10 cellular contexts compared by ENCODE assay signal in the genomic region with DNA sequence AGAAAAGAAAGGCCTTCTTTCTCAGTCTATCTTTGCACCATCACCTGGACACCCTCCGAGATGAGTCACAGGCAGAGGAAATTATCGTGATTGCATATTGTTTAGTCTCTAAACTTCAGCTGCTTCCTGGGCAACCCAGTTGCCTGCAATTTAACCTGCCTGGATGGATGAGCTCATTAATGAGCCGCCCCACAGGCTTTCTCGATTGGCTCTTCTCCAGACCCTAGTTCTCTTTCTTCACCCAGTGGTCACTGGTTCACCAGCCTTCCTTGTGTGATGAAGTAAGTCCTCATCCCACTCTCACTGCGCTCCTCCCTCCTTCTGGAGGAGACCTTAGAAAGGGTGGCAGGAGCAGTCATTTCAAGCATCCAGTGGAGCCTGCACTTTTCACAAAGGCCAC.
DNase-seq lines count a peak whose midpoint lies in the region; ATAC-seq, FAIRE-seq and TF ChIP-seq lines count a peak whose summit lies in the region.
"Had no signal": no experiment of that assay in that cellular context is flagged by ENCODE, and none has a peak within 500 bp of the region (broad histone marks: within the 10 kb centered on the region; RNA-seq: fewer than 3 reads in every experiment).

No MANE protein-coding gene starts in this region.

- H3K4me1 ChIP-seq in astrocyte (ENCODE audit: insufficient read depth, low read length) = peaks cover 33% of the 10 kb centered on the region

- peak; percentile 92 for FAIRE-seq in astrocyte (lab: Jason Lieb, UNC)

- no peak overlapping the region for H2AFZ ChIP-seq in astrocyte (ENCODE audit: low read depth, low read length)

- H3K4me3 Mint-ChIP-seq in astrocyte (ENCODE audit: unreplicated experiment) = peak overlapping the region; percentile 60
- H3K4me3 Mint-ChIP-seq in endothelial cell (ENCODE audit: unreplicated experiment) = no peak overlapping the region

- H3K9me3 ChIP-seq in astrocyte (ENCODE audit: insufficient read depth, low read depth, low read length) = peaks cover 7% of the 10 kb centered on the region

- no peaks in the 10 kb centered on the region for H3K36me3 ChIP-seq in astrocyte (ENCODE audit: insufficient read depth, low read length)
- H3K36me3 ChIP-seq in kidney epithelial cell (ENCODE audit: control insufficient read depth, insufficient read depth, low read length) = no peaks in the 10 kb centered on the region

- peak; percentile 90 for DNase-seq in AG20443 (ENCODE audit: low spot score)
- peak; percentile 95 for DNase-seq in M059J (ENCODE audit: low read depth)
- peak; percentile 97 for DNase-seq in astrocyte (ENCODE audit: low read depth)
- peak; percentile 94 for DNase-seq in kidney epithelial cell (ENCODE audit: low read depth)
- DNase-seq in globus pallidus (ENCODE audit: low spot score) = no peak
- no peak for DNase-seq in T-helper 2 cell
- no peak for DNase-seq in endothelial cell (ENCODE audit: low spot score)
- DNase-seq: activated CD8-positive, alpha-beta memory T cell treated with anti-CD3 and anti-CD28 coated beads, Interleukin-2, amount 50 U/mL, for 4 hours; GDM1 had no signal

- peak overlapping the region; percentile 73 for H3K9ac ChIP-seq in astrocyte (ENCODE audit: low read length)

- H3K27ac ChIP-seq in astrocyte (ENCODE audit: low read depth, low read length) = peak overlapping the region; percentile 89

- H4K20me1 ChIP-seq in astrocyte (ENCODE audit: insufficient read depth, low read length) = no peaks in the 10 kb centered on the region

- H3K27ac Mint-ChIP-seq in astrocyte (ENCODE audit: unreplicated experiment) (peak overlapping the region; percentile 98), endothelial cell (ENCODE audit: unreplicated experiment) (no peak overlapping the region)

- H3K4me2 ChIP-seq in astrocyte (ENCODE audit: low read length) = peak overlapping the region; percentile 74

- H3K36me3 Mint-ChIP-seq in astrocyte (ENCODE audit: low read depth, unreplicated experiment) (peaks cover 7% of the 10 kb centered on the region), endothelial cell (ENCODE audit: low read depth, unreplicated experiment) (peaks cover 7% of the 10 kb centered on the region)

- ATAC-seq in GM21529 (IDR thresholded peaks at IDR 0.05; ENCODE audit: unreplicated experiment) = no peak

- H3K4me1 Mint-ChIP-seq in astrocyte (ENCODE audit: low read depth, unreplicated experiment) (peaks cover 31% of the 10 kb centered on the region), endothelial cell (ENCODE audit: unreplicated experiment) (peaks cover 23% of the 10 kb centered on the region)

- H3K9me3 Mint-ChIP-seq in astrocyte (ENCODE audit: unreplicated experiment) (peaks cover 15% of the 10 kb centered on the region), endothelial cell (ENCODE audit: unreplicated experiment) (no peaks in the 10 kb centered on the region)

- no peak overlapping the region for H3K4me3 ChIP-seq in astrocyte (ENCODE audit: insufficient read depth, low read depth, low read length)
- H3K4me3 ChIP-seq in kidney epithelial cell (ENCODE audit: low read depth, low read length) = no peak overlapping the region

- no peaks in the 10 kb centered on the region for H3K79me2 ChIP-seq in astrocyte (ENCODE audit: insufficient read depth, low read length)

- no peak for TF ChIP-seq CTCF in astrocyte (IDR thresholded peaks at IDR 0.05; ENCODE audit: insufficient read depth, low read depth, low read length)
- no peak for TF ChIP-seq CTCF in kidney epithelial cell (IDR thresholded peaks at IDR 0.05; ENCODE audit: insufficient read depth, low read length, poor library complexity, severe bottlenecking)
- TF ChIP-seq CTCF in endothelial cell (IDR thresholded peaks at IDR 0.05; ENCODE audit: unreplicated experiment) = no peak

- H3K27me3 Mint-ChIP-seq in astrocyte (ENCODE audit: low read depth, unreplicated experiment) (no peaks in the 10 kb centered on the region), endothelial cell (ENCODE audit: unreplicated experiment) (peaks cover 9% of the 10 kb centered on the region)

- H3K27me3 ChIP-seq in astrocyte (ENCODE audit: insufficient read depth, low read length) = no peaks in the 10 kb centered on the region
- no peaks in the 10 kb centered on the region for H3K27me3 ChIP-seq in kidney epithelial cell (ENCODE audit: control insufficient read depth, insufficient read depth, low read length)

Comparison
In these comparisons a context has a peak if more than half of its experiments do, and no peak if none do; other contexts are left out.
1. DNase-seq: peak in AG20443 (single experiment), M059J (single experiment), astrocyte (single experiment) and kidney epithelial cell (single experiment); none in globus pallidus (single experiment), T-helper 2 cell (0 of 5) and endothelial cell (single experiment).